Comparison of ENCODE assay signal across 14 cellular contexts in the genomic region with DNA sequence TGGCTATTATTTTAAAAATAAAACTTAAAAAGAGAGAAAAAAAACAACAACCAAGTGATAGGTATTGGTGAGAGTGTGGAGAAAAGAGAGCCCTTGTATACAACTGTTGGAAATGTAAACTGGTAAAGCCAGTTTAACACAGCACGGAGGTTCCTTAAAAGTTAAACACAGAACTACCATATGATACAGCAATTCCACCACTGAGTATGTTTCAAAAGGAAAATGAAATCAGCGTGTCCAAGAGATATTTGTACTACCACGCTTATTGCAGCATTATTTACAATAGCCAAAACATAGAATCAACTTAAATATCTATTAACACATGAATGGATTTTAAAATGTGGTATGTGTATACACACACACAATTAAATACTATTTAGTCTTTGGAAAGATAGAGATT. TPM values are rescaled to one million over a fixed set of nuclear protein-coding genes. Genes with fewer than 3 reads are reported as not detected.
DNase-seq lines count a peak whose midpoint lies in the region; ATAC-seq and TF ChIP-seq lines count a peak whose summit lies in the region.
"Had no signal": no experiment of that assay in that cellular context is flagged by ENCODE, and none has a peak within 500 bp of the region (broad histone marks: within the 10 kb centered on the region; RNA-seq: fewer than 3 reads in every experiment).

No MANE protein-coding gene starts in this region.

- H3K27ac ChIP-seq in RWPE2 (ENCODE audit: poor library complexity, severe bottlenecking): peak overlapping the region; percentile 78
- peak overlapping the region in 3 of 4 donors; percentile 17 to 52 (median 26) for H3K27ac ChIP-seq in esophagus squamous epithelium
- H3K27ac ChIP-seq in osteoblast (ENCODE audit: low read depth, low read length): no peak overlapping the region
- H3K27ac ChIP-seq: stomach had no signal

- peak overlapping the region; percentile 32 for H2AFZ ChIP-seq in osteoblast (ENCODE audit: low read length)

- 13 to 18% methylated on average over 3 of the region's 3 CpGs for WGBS in esophagus squamous epithelium, 2 donors

- H4K20me1 ChIP-seq in osteoblast (ENCODE audit: insufficient read depth, low read length): no peaks in the 10 kb centered on the region

- peaks cover 21% of the 10 kb centered on the region for H3K79me2 ChIP-seq in osteoblast (ENCODE audit: insufficient read depth, low read length)

- TF ChIP-seq CTCF in RWPE2 (IDR thresholded peaks at IDR 0.05; ENCODE audit: poor library complexity, severe bottlenecking) (no peak), esophagus squamous epithelium (IDR thresholded peaks at IDR 0.05) (no peak), osteoblast (IDR thresholded peaks at IDR 0.05; ENCODE audit: extremely low read depth, low read depth, low read length) (no peak)

- no peak overlapping the region for H3K4me3 Mint-ChIP-seq in immature natural killer cell
- H3K4me3 Mint-ChIP-seq: effector memory CD8-positive, alpha-beta T cell had no signal

- intact Hi-C loops in esophagus squamous epithelium (cut with DNase I): no loop called here

- H3K9me3 ChIP-seq in RWPE2 (ENCODE audit: severe bottlenecking) (no peaks in the 10 kb centered on the region), esophagus squamous epithelium (no peaks in the 10 kb centered on the region), osteoblast (ENCODE audit: low read depth, low read length) (no peaks in the 10 kb centered on the region)
- H3K9me3 ChIP-seq: stomach had no signal

- no peak for TF ChIP-seq POLR2A in esophagus squamous epithelium (IDR thresholded peaks at IDR 0.05)

- peak overlapping the region; percentile 8; the same call in 1 of the 2 replicates for H3K4me3 ChIP-seq in H7 (ENCODE audit: insufficient read depth, low read depth, low read length)
- peak overlapping the region; percentile 24 for H3K4me3 ChIP-seq in RWPE2 (ENCODE audit: severe bottlenecking)
- peak overlapping the region in 1 of 4 donors; percentile 55 for H3K4me3 ChIP-seq in esophagus squamous epithelium
- H3K4me3 ChIP-seq in osteoblast (ENCODE audit: insufficient read depth, low read length): peak overlapping the region; percentile 66
- H3K4me3 ChIP-seq: stomach had no signal

- H3K27me3 ChIP-seq in H7 (ENCODE audit: control insufficient read depth, insufficient read depth, low read length): no peaks in the 10 kb centered on the region
- no peaks in the 10 kb centered on the region for H3K27me3 ChIP-seq in RWPE2 (ENCODE audit: insufficient read depth, poor library complexity, severe bottlenecking)
- H3K27me3 ChIP-seq in esophagus squamous epithelium: no peaks in the 10 kb centered on the region
- H3K27me3 ChIP-seq in osteoblast (ENCODE audit: insufficient read depth, low read length): no peaks in the 10 kb centered on the region
- H3K27me3 ChIP-seq: stomach had no signal

- H3K27me3 Mint-ChIP-seq in immature natural killer cell (ENCODE audit: low read depth in 3 of 3): peaks cover 0 to 3% (median 2%) of the 10 kb centered on the region in 3 donors
- H3K27me3 Mint-ChIP-seq: effector memory CD8-positive, alpha-beta T cell had no signal

- peak; percentile 61 for ATAC-seq in RWPE2 (ENCODE audit: low read depth)
- no peak for ATAC-seq in GM18511 (IDR thresholded peaks at IDR 0.05; ENCODE audit: unreplicated experiment)
- ATAC-seq: effector memory CD8-positive, alpha-beta T cell; Panc1 had no signal

- H3K36me3 Mint-ChIP-seq in immature natural killer cell: no peaks in the 10 kb centered on the region

- no peak overlapping the region for H3K27ac Mint-ChIP-seq in immature natural killer cell
- H3K27ac Mint-ChIP-seq: effector memory CD8-positive, alpha-beta T cell had no signal

- DNase-seq in H7: no peak
- no peak for DNase-seq in RWPE2 (ENCODE audit: low spot score)
- DNase-seq in esophagus squamous epithelium (lab: John Stamatoyannopoulos, UW): no peak
- no peak for DNase-seq in osteoblast (ENCODE audit: insufficient read length, low spot score, missing footprints)
- DNase-seq in immature natural killer cell: no peak
- no peak for DNase-seq in mucosa of gallbladder (ENCODE audit: low spot score)
- DNase-seq in stimulated activated CD4-positive, alpha-beta T cell treated with anti-CD3 and anti-CD28 coated beads, Interleukin-1b, Interleukin-23, amount 100 ng/mL, for 48 hours: no peak
- DNase-seq: activated effector memory CD4-positive, alpha-beta T cell treated with Interleukin-2 at 50 U/mL for 16 hours; DND-41; effector memory CD8-positive, alpha-beta T cell; NCI-H1105; stomach had no signal

- no peaks in the 10 kb centered on the region for H3K36me3 ChIP-seq in H7 (replicated peaks; ENCODE audit: control insufficient read depth, insufficient read depth, low read length)
- H3K36me3 ChIP-seq in RWPE2 (ENCODE audit: low read depth): no peaks in the 10 kb centered on the region
- no peaks in the 10 kb centered on the region for H3K36me3 ChIP-seq in esophagus squamous epithelium
- H3K36me3 ChIP-seq in osteoblast (ENCODE audit: insufficient read depth, low read length): no peaks in the 10 kb centered on the region
- H3K36me3 ChIP-seq: stomach had no signal

- H3K4me2 ChIP-seq in osteoblast (ENCODE audit: insufficient read depth, low read length): peak overlapping the region; percentile 72

- H3K9me3 Mint-ChIP-seq in immature natural killer cell: peaks cover 0 to 11% (median 7%) of the 10 kb centered on the region in 6 donors

- no peaks in the 10 kb centered on the region for H3K4me1 Mint-ChIP-seq in immature natural killer cell

- H3K4me1 ChIP-seq in RWPE2 (ENCODE audit: insufficient read depth, poor library complexity, severe bottlenecking) (peaks cover 29% of the 10 kb centered on the region), esophagus squamous epithelium (peaks cover 0 to 24% (median 0%) of the 10 kb centered on the region in 3 donors), osteoblast (ENCODE audit: insufficient read depth, low read length) (no peaks in the 10 kb centered on the region)
- H3K4me1 ChIP-seq: stomach had no signal

RNA-seq across cellular contexts. Expression of a gene that starts 1.1 kb away (rescaled TPM):
- 0.11 and 0.17 TPM in 2 replicates for total RNA-seq in H7 (2014; rRNA removed; shearing (Covaris generic))
- total RNA-seq in esophagus squamous epithelium (under 1 TPM in 2 of 4 donors, not detected in 2; 0.19 to 0.22 TPM), osteoblast (6.5 and 9.7 TPM in 2 replicates), mucosa of gallbladder (not detected)
- not detected for polyA plus RNA-seq in immature natural killer cell
